Comparison of ENCODE assay signal across 26 cellular contexts in genomic region chr1:147673816-147674215, GRCh38.
"Had no signal": no experiment of that assay in that cellular context is flagged by ENCODE, and none has a peak within 500 bp of the region (broad histone marks: within the 10 kb centered on the region; RNA-seq: fewer than 3 reads in every experiment).

No MANE protein-coding gene starts in this region.

- H3K27ac Mint-ChIP-seq: mesothelial cell of epicardium; naive thymus-derived CD4-positive, alpha-beta T cell; natural killer cell treated with Interleukin-12 subunit alpha and Interleukin-12 subunit beta and Interleukin-15 and Interleukin-18, amount 100 ng/mL, for 72 hours; stimulated activated memory B cell treated with anti-CD40 and anti-IgM and Interleukin-4, amounts not matched to agents 10 μg/mL and 1 μg/mL and 100 μg/mL, for 72 hours; stimulated activated naive CD8-positive, alpha-beta T cell treated with anti-CD3 and anti-CD28 coated beads, Interleukin-15, amount 100 ng/mL, for 72 hours; type B pancreatic cell had no signal

- H3K27ac ChIP-seq: hepatocyte, left ventricle myocardium inferior, parathyroid adenoma, psoas muscle, right atrium auricular region, right lobe of liver, uterus had no signal

- DNase-seq: islet precursor cell; left ventricle myocardium inferior; mesendoderm; mucosa of descending colon; naive thymus-derived CD4-positive, alpha-beta T cell; nucleus accumbens; psoas muscle; right lobe of liver; stimulated activated CD4-positive, alpha-beta T cell treated with anti-CD3 and anti-CD28 coated beads, Interleukin-1b, Interleukin-23, amount 100 ng/mL, for 48 hours; stimulated activated CD4-positive, alpha-beta T cell treated with anti-CD3 and anti-CD28 coated beads, Interleukin-2, amount 100 ng/mL, for 48 hours; stimulated activated CD4-positive, alpha-beta T cell treated with anti-CD3 and anti-CD28 coated beads, Interleukin-4, amount 100 ng/mL, for 4 hours; stimulated activated CD8-positive, alpha-beta memory T cell treated with anti-CD3 and anti-CD28 coated beads, Interleukin-4, amount 100 ng/mL, for 48 hours; stimulated activated naive CD4-positive, alpha-beta T cell treated with Interleukin-2 at 50 U/mL for 16 hours; stimulated activated naive CD8-positive, alpha-beta T cell treated with anti-CD3 and anti-CD28 coated beads, Interleukin-15, amount 100 ng/mL, for 72 hours; substantia nigra; uterus had no signal

- H3K36me3 ChIP-seq: left ventricle myocardium inferior, right atrium auricular region, right lobe of liver, tibial nerve, uterus had no signal

- H3K4me1 ChIP-seq: parathyroid adenoma, uterus had no signal

- H3K9me3 ChIP-seq: right lobe of liver, uterus had no signal

- H3K4me3 Mint-ChIP-seq: mesothelial cell of epicardium; naive thymus-derived CD4-positive, alpha-beta T cell; natural killer cell treated with Interleukin-12 subunit alpha and Interleukin-12 subunit beta and Interleukin-15 and Interleukin-18, amount 100 ng/mL, for 72 hours; stimulated activated memory B cell treated with anti-CD40 and anti-IgM and Interleukin-4, amounts not matched to agents 10 μg/mL and 1 μg/mL and 100 μg/mL, for 72 hours; stimulated activated naive CD8-positive, alpha-beta T cell treated with anti-CD3 and anti-CD28 coated beads, Interleukin-15, amount 100 ng/mL, for 72 hours; type B pancreatic cell had no signal

- H3K9me3 Mint-ChIP-seq: natural killer cell treated with Interleukin-12 subunit alpha and Interleukin-12 subunit beta and Interleukin-15 and Interleukin-18, amount 100 ng/mL, for 72 hours; type B pancreatic cell had no signal

- H3K36me3 Mint-ChIP-seq: mesothelial cell of epicardium; stimulated activated memory B cell treated with anti-CD40 and anti-IgM and Interleukin-4, amounts not matched to agents 10 μg/mL and 1 μg/mL and 100 μg/mL, for 72 hours; type B pancreatic cell had no signal

- ATAC-seq: mucosa of descending colon; naive thymus-derived CD4-positive, alpha-beta T cell; natural killer cell treated with Interleukin-12 subunit alpha and Interleukin-12 subunit beta and Interleukin-15 and Interleukin-18, amount 100 ng/mL, for 72 hours; psoas muscle; right lobe of liver; stimulated activated memory B cell treated with anti-CD40 and anti-IgM and Interleukin-4, amounts not matched to agents 10 μg/mL and 1 μg/mL and 100 μg/mL, for 72 hours; stimulated activated naive CD8-positive, alpha-beta T cell treated with anti-CD3 and anti-CD28 coated beads, Interleukin-15, amount 100 ng/mL, for 72 hours had no signal

- H3K4me3 ChIP-seq: hepatocyte, left ventricle myocardium inferior, lung, mucosa of descending colon, psoas muscle, right atrium auricular region, right lobe of liver, smooth muscle cell, tibial nerve, uterus had no signal

- H3K27me3 ChIP-seq: hepatocyte, right atrium auricular region, right lobe of liver, tibial nerve, uterus had no signal
